Comparison of ENCODE assay signal across 8 cellular contexts in genomic region chr2:86747708-86748627, GRCh38. TPM values are rescaled to one million over a fixed set of nuclear protein-coding genes. Genes with fewer than 3 reads are reported as not detected.
A peak's percentile ranks its signal among the peaks of the same experiment; 100 is the strongest.
DNase-seq lines count a peak whose midpoint lies in the region; ATAC-seq and TF ChIP-seq lines count a peak whose summit lies in the region.

No MANE protein-coding gene starts in this region.

- CTCF ChIA-PET in HCT116 (lab: Charles Lee), result no interaction called here

- H3K9me3 Mint-ChIP-seq in stimulated activated memory B cell treated with anti-CD40 and anti-IgM and Interleukin-4, amounts not matched to agents 10 μg/mL and 1 μg/mL and 100 μg/mL, for 72 hours, result peaks cover 6% of the 10 kb centered on the region

- no peaks in the 10 kb centered on the region for H3K27me3 Mint-ChIP-seq in stimulated activated memory B cell treated with anti-CD40 and anti-IgM and Interleukin-4, amounts not matched to agents 10 μg/mL and 1 μg/mL and 100 μg/mL, for 72 hours

- in situ Hi-C loops in KBM-7 (cut with MboI; ENCODE audit: low pct_unique_long_range_greater_than_20kb, low sequenced_read_pairs), result no loop called here

- peaks cover 3% of the 10 kb centered on the region for H3K9me3 ChIP-seq in DND-41 (ENCODE audit: insufficient read depth, low read length, severe bottlenecking)
- peaks cover 9% of the 10 kb centered on the region in 2 experiments; a peak in 3 of 4 replicates for H3K9me3 ChIP-seq in HCT116 (ENCODE audit: control insufficient read depth in 1 of 2, insufficient read depth in 1 of 2, low read depth in 1 of 2, low read length in 2 of 2)

- H3K4me2 ChIP-seq in DND-41 (ENCODE audit: insufficient read depth, low read length) (no peak overlapping the region), HCT116 (ENCODE audit: low read length) (no peak overlapping the region)

- DNase-seq in DND-41, result peak; percentile 13
- peak; percentile 31 for DNase-seq in HCT116 (ENCODE audit: low read depth, low spot score)
- DNase-seq in RPMI8226, result peak; percentile 21
- DNase-seq in fibroblast of villous mesenchyme (ENCODE audit: low read depth), result peak; percentile 88
- no peak for DNase-seq in KBM-7
- no peak for DNase-seq in DMS153 treated with DMSO at 0.1 percent for 48 hours (lab: John Stamatoyannopoulos, UW; ENCODE audit: unreplicated experiment)

- peaks cover 49% of the 10 kb centered on the region for H3K4me1 Mint-ChIP-seq in stimulated activated memory B cell treated with anti-CD40 and anti-IgM and Interleukin-4, amounts not matched to agents 10 μg/mL and 1 μg/mL and 100 μg/mL, for 72 hours

- H3K36me3 ChIP-seq in DND-41 (ENCODE audit: insufficient read depth, low read length) (peaks cover 88% of the 10 kb centered on the region), HCT116 (ENCODE audit: control insufficient read depth in 1 of 2, insufficient read depth in 2 of 2, low read length in 2 of 2) (peaks cover 2 to 22% of the 10 kb centered on the region in 2 experiments; a peak in 3 of 4 replicates)

- RAD21 ChIA-PET in HCT116 (lab: Charles Lee; ENCODE audit: low non-redundant PET in 1 of 2, low total read pairs in 2 of 2, uncharacterized antibody in 2 of 2, unreplicated experiment in 2 of 2), result no interaction called here

- no peak overlapping the region for H3K4me3 Mint-ChIP-seq in stimulated activated memory B cell treated with anti-CD40 and anti-IgM and Interleukin-4, amounts not matched to agents 10 μg/mL and 1 μg/mL and 100 μg/mL, for 72 hours

- no peak overlapping the region; the same call in 1 of the 2 replicates for H3K27ac ChIP-seq in DND-41 (ENCODE audit: low read length)
- H3K27ac ChIP-seq in HCT116 (ENCODE audit: low read depth, low read length), result no peak overlapping the region

- H3K9ac ChIP-seq in DND-41 (ENCODE audit: low read depth, low read length) (no peak overlapping the region), HCT116 (ENCODE audit: low read length) (no peak overlapping the region)

- TF ChIP-seq POLR2A in HCT116 (IDR thresholded peaks at IDR 0.05; ENCODE audit: borderline replicate concordance, extremely low read depth, insufficient read depth, insufficient read length), result no peak

- H3K79me2 ChIP-seq in DND-41 (ENCODE audit: insufficient read depth, low read length) (peaks cover 90% of the 10 kb centered on the region), HCT116 (ENCODE audit: insufficient read depth, low read length) (peaks cover 84% of the 10 kb centered on the region)

- TF ChIP-seq RAD21 in HCT116 (IDR thresholded peaks at IDR 0.05; ENCODE audit: low read depth), result no peak

- no peak overlapping the region for H3K4me3 ChIP-seq in DND-41 (ENCODE audit: low read depth in 1 of 2, low read length in 2 of 2)
- H3K4me3 ChIP-seq in HCT116 (replicated peaks in 1 of 2; ENCODE audit: low read depth in 1 of 2, low read length in 2 of 2), result no peak overlapping the region
- no peak overlapping the region for H3K4me3 ChIP-seq in fibroblast of villous mesenchyme (ENCODE audit: low read depth, low read length)

- peaks cover 8% of the 10 kb centered on the region; the same call in 1 of the 2 replicates for H4K20me1 ChIP-seq in DND-41 (ENCODE audit: insufficient read depth, low read length)
- H4K20me1 ChIP-seq in HCT116 (ENCODE audit: insufficient read depth), result no peaks in the 10 kb centered on the region; the same call in 1 of the 2 replicates

- no peaks in the 10 kb centered on the region for H3K4me1 ChIP-seq in DND-41 (ENCODE audit: insufficient read depth, low read length)
- H3K4me1 ChIP-seq in HCT116 (ENCODE audit: control insufficient read depth in 1 of 2, insufficient read depth in 2 of 2, low read length in 2 of 2), result no peaks in the 10 kb centered on the region

- no peaks in the 10 kb centered on the region for H3K27me3 ChIP-seq in DND-41 (ENCODE audit: insufficient read depth, low read length, poor library complexity)
- no peaks in the 10 kb centered on the region for H3K27me3 ChIP-seq in HCT116 (ENCODE audit: insufficient read depth, low read length)

- intact Hi-C loops in HCT116 (cut with micrococcal nuclease), result no loop called here

- POLR2A ChIA-PET in HCT116 (lab: Charles Lee), result no interaction called here

- peaks cover 55% of the 10 kb centered on the region for H3K36me3 Mint-ChIP-seq in stimulated activated memory B cell treated with anti-CD40 and anti-IgM and Interleukin-4, amounts not matched to agents 10 μg/mL and 1 μg/mL and 100 μg/mL, for 72 hours

- H3K9me2 ChIP-seq in HCT116 (ENCODE audit: insufficient read depth), result no peaks in the 10 kb centered on the region

- no peak overlapping the region for H2AFZ ChIP-seq in DND-41 (ENCODE audit: low read depth, low read length)
- no peak overlapping the region for H2AFZ ChIP-seq in HCT116 (ENCODE audit: low read depth, low read length, poor library complexity, severe bottlenecking)

- TF ChIP-seq CTCF in DND-41 (IDR thresholded peaks at IDR 0.05; ENCODE audit: borderline replicate concordance, extremely low read depth, low read length, poor library complexity, severe bottlenecking), result no peak
- TF ChIP-seq CTCF in HCT116 (IDR thresholded peaks at IDR 0.05 in 2 of 3, conservative IDR thresholded peaks at IDR 0.05 in 1 of 3; ENCODE audit: borderline replicate concordance in 1 of 3, insufficient read depth in 1 of 3, low read depth in 2 of 3, low read length in 2 of 3), result no peak
- no peak for TF ChIP-seq CTCF in fibroblast of villous mesenchyme (IDR thresholded peaks at IDR 0.05; ENCODE audit: insufficient read depth, low read depth, low read length)

- H3K27ac Mint-ChIP-seq in stimulated activated memory B cell treated with anti-CD40 and anti-IgM and Interleukin-4, amounts not matched to agents 10 μg/mL and 1 μg/mL and 100 μg/mL, for 72 hours, result peak overlapping the region; percentile 53

- ATAC-seq in DND-41 (ENCODE audit: insufficient read depth, low read depth) (peak; percentile 72), HCT116 (no peak), HG03457 (IDR thresholded peaks at IDR 0.05; ENCODE audit: unreplicated experiment) (no peak)
- peak; percentile 63 for ATAC-seq in stimulated activated memory B cell treated with anti-CD40 and anti-IgM and Interleukin-4, amounts not matched to agents 10 μg/mL and 1 μg/mL and 100 μg/mL, for 72 hours

- no TSS peak for BruUV-seq in HCT116 (replicated peaks; lab: Mats Ljungman, UMichigan)

TF ChIP-seq in HCT116, 20 proteins besides CTCF, POLR2A, EP300 and RAD21:
- TF ChIP-seq EZH2phosphoT487 (IDR thresholded peaks at IDR 0.05; ENCODE audit: borderline replicate concordance) (no peak), CEBPB (IDR thresholded peaks at IDR 0.05; ENCODE audit: low read depth) (peak; percentile 86), JUND (IDR thresholded peaks at IDR 0.05) (no peak), CBX3 (IDR thresholded peaks at IDR 0.05; ENCODE audit: low read depth) (no peak)
- TF ChIP-seq, protein P1, sequence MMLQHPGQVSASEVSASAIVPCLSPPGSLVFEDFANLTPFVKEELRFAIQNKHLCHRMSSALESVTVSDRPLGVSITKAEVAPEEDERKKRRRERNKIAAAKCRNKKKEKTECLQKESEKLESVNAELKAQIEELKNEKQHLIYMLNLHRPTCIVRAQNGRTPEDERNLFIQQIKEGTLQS (IDR thresholded peaks at IDR 0.05), result no peak

RNA-seq across cellular contexts. Expression of gene RMND5A, which starts 27.9 kb away (rescaled TPM):
- total RNA-seq in HCT116 (2021; ENCODE audit: unreplicated experiment), result 32.4 TPM
- polyA plus RNA-seq in HCT116 (2012), result 7.6 and 10.3 TPM in 2 replicates
- 15.5 and 24.6 TPM in 2 replicates for total RNA-seq in fibroblast of villous mesenchyme

RNA-seq across cellular contexts. Expression of gene CD8A, which starts 42.7 kb away (rescaled TPM):
- total RNA-seq in HCT116 (2021; ENCODE audit: unreplicated experiment), result 0.76 TPM
- polyA plus RNA-seq in HCT116 (2012), result 0.17 and 0.38 TPM in 2 replicates
- total RNA-seq in fibroblast of villous mesenchyme, result not detected in 2 replicates

Comparison
In these comparisons a context has a peak if more than half of its experiments do, and no peak if none do; other contexts are left out.
1. ATAC-seq: peak in DND-41 (single experiment) and stimulated activated memory B cell treated with anti-CD40 and anti-IgM and Interleukin-4, amounts not matched to agents 10 μg/mL and 1 μg/mL and 100 μg/mL, for 72 hours (single experiment); none in HCT116 (single experiment) and HG03457 (single experiment).
2. DNase-seq: peak in DND-41 (single experiment), HCT116 (single experiment), RPMI8226 (single experiment) and fibroblast of villous mesenchyme (single experiment); none in KBM-7 (single experiment) and DMS153 treated with DMSO at 0.1 percent for 48 hours (single experiment).